2 cellular contexts compared by ENCODE assay signal in genomic region chr2:2644040-2644439, GRCh38.
A peak's percentile ranks its signal among the peaks of the same experiment; 100 is the strongest.
TF ChIP-seq lines count a peak whose summit lies in the region.

No MANE protein-coding gene starts in this region.

TF ChIP-seq in HepG2, 621 proteins besides CTCF, POLR2A, EP300 and RAD21:
- TF ChIP-seq FOXA1 (IDR thresholded peaks at IDR 0.05) (0 out of 2 replicates have a peak, but pooled peaks have one; percentile 30), FOXA1 (CRISPR knock-in tag; IDR thresholded peaks at IDR 0.05) (no peak), CSRNP1 (CRISPR knock-in tag; IDR thresholded peaks at IDR 0.05) (no peak), ZNF839 (CRISPR knock-in tag; IDR thresholded peaks at IDR 0.05; ENCODE audit: borderline replicate concordance) (no peak), IKZF1 (IDR thresholded peaks at IDR 0.05) (0 out of 2 replicates have a peak, but pooled peaks have one; percentile 56)
- TF ChIP-seq, protein P1, sequence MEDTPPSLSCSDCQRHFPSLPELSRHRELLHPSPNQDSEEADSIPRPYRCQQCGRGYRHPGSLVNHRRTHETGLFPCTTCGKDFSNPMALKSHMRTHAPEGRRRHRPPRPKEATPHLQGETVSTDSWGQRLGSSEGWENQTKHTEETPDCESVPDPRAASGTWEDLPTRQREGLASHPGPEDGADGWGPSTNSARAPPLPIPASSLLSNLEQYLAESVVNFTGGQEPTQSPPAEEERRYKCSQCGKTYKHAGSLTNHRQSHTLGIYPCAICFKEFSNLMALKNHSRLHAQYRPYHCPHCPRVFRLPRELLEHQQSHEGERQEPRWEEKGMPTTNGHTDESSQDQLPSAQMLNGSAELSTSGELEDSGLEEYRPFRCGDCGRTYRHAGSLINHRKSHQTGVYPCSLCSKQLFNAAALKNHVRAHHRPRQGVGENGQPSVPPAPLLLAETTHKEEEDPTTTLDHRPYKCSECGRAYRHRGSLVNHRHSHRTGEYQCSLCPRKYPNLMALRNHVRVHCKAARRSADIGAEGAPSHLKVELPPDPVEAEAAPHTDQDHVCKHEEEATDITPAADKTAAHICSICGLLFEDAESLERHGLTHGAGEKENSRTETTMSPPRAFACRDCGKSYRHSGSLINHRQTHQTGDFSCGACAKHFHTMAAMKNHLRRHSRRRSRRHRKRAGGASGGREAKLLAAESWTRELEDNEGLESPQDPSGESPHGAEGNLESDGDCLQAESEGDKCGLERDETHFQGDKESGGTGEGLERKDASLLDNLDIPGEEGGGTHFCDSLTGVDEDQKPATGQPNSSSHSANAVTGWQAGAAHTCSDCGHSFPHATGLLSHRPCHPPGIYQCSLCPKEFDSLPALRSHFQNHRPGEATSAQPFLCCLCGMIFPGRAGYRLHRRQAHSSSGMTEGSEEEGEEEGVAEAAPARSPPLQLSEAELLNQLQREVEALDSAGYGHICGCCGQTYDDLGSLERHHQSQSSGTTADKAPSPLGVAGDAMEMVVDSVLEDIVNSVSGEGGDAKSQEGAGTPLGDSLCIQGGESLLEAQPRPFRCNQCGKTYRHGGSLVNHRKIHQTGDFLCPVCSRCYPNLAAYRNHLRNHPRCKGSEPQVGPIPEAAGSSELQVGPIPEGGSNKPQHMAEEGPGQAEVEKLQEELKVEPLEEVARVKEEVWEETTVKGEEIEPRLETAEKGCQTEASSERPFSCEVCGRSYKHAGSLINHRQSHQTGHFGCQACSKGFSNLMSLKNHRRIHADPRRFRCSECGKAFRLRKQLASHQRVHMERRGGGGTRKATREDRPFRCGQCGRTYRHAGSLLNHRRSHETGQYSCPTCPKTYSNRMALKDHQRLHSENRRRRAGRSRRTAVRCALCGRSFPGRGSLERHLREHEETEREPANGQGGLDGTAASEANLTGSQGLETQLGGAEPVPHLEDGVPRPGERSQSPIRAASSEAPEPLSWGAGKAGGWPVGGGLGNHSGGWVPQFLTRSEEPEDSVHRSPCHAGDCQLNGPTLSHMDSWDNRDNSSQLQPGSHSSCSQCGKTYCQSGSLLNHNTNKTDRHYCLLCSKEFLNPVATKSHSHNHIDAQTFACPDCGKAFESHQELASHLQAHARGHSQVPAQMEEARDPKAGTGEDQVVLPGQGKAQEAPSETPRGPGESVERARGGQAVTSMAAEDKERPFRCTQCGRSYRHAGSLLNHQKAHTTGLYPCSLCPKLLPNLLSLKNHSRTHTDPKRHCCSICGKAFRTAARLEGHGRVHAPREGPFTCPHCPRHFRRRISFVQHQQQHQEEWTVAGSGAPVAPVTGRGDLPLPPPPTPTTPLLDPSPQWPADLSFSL (CRISPR knock-in tag; IDR thresholded peaks at IDR 0.05) = peak; percentile 97

TF ChIP-seq in WTC11, 78 proteins besides CTCF, POLR2A, EP300 and RAD21:
- TF ChIP-seq ZNF232 (CRISPR knock-in tag; IDR thresholded peaks at IDR 0.05) (no peak), FOXP4 (CRISPR knock-in tag; IDR thresholded peaks at IDR 0.05) (no peak), ATF2 (CRISPR knock-in tag; IDR thresholded peaks at IDR 0.05; ENCODE audit: borderline replicate concordance, low read depth) (no peak), ZNF219 (CRISPR knock-in tag; IDR thresholded peaks at IDR 0.05; ENCODE audit: borderline replicate concordance) (no peak), RELA (CRISPR knock-in tag; IDR thresholded peaks at IDR 0.05; ENCODE audit: borderline replicate concordance) (no peak), HMGXB4 (CRISPR knock-in tag; IDR thresholded peaks at IDR 0.05) (no peak), ATF6 (CRISPR knock-in tag; IDR thresholded peaks at IDR 0.05) (no peak), IRF1 (CRISPR knock-in tag; IDR thresholded peaks at IDR 0.05) (no peak), FOXP1 (CRISPR knock-in tag; IDR thresholded peaks at IDR 0.05; ENCODE audit: borderline replicate concordance) (no peak), SP1 (CRISPR knock-in tag; conservative IDR thresholded peaks at IDR 0.05) (no peak), PRRX2 (CRISPR knock-in tag; IDR thresholded peaks at IDR 0.05) (no peak), TCF7 (CRISPR knock-in tag; IDR thresholded peaks at IDR 0.05; ENCODE audit: low read depth) (no peak)
